ENCODE assay signal across 1 cellular context in genomic region chr17:35028531-35029262, GRCh38.
TF ChIP-seq lines count a peak whose summit lies in the region.

No MANE protein-coding gene starts in this region.

TF ChIP-seq in SK-N-SH, 30 proteins besides CTCF, POLR2A, EP300 and RAD21 (continued from another document):
- TF ChIP-seq ZBTB33 (IDR thresholded peaks at IDR 0.05; ENCODE audit: borderline replicate concordance, low read depth) = no peak
- TF ChIP-seq, protein P1, sequence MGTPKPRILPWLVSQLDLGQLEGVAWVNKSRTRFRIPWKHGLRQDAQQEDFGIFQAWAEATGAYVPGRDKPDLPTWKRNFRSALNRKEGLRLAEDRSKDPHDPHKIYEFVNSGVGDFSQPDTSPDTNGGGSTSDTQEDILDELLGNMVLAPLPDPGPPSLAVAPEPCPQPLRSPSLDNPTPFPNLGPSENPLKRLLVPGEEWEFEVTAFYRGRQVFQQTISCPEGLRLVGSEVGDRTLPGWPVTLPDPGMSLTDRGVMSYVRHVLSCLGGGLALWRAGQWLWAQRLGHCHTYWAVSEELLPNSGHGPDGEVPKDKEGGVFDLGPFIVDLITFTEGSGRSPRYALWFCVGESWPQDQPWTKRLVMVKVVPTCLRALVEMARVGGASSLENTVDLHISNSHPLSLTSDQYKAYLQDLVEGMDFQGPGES (IDR thresholded peaks at IDR 0.05; ENCODE audit: low read depth, low read length) = no peak
- TF ChIP-seq MEF2A (IDR thresholded peaks at IDR 0.05; ENCODE audit: borderline replicate concordance, low read depth) = no peak
- no peak for TF ChIP-seq POLR2AphosphoS5 (IDR thresholded peaks at IDR 0.05; ENCODE audit: low read depth, low read length)
- no peak for TF ChIP-seq PBX3 (IDR thresholded peaks at IDR 0.05)
- no peak for TF ChIP-seq GATA2 (CRISPR knock-in tag; IDR thresholded peaks at IDR 0.05)
- TF ChIP-seq SMC3 (IDR thresholded peaks at IDR 0.05; ENCODE audit: low read depth, low read length) = no peak
- TF ChIP-seq CHD2 (IDR thresholded peaks at IDR 0.05; ENCODE audit: low read length, partially characterized antibody) = no peak
- TF ChIP-seq, protein P2, sequence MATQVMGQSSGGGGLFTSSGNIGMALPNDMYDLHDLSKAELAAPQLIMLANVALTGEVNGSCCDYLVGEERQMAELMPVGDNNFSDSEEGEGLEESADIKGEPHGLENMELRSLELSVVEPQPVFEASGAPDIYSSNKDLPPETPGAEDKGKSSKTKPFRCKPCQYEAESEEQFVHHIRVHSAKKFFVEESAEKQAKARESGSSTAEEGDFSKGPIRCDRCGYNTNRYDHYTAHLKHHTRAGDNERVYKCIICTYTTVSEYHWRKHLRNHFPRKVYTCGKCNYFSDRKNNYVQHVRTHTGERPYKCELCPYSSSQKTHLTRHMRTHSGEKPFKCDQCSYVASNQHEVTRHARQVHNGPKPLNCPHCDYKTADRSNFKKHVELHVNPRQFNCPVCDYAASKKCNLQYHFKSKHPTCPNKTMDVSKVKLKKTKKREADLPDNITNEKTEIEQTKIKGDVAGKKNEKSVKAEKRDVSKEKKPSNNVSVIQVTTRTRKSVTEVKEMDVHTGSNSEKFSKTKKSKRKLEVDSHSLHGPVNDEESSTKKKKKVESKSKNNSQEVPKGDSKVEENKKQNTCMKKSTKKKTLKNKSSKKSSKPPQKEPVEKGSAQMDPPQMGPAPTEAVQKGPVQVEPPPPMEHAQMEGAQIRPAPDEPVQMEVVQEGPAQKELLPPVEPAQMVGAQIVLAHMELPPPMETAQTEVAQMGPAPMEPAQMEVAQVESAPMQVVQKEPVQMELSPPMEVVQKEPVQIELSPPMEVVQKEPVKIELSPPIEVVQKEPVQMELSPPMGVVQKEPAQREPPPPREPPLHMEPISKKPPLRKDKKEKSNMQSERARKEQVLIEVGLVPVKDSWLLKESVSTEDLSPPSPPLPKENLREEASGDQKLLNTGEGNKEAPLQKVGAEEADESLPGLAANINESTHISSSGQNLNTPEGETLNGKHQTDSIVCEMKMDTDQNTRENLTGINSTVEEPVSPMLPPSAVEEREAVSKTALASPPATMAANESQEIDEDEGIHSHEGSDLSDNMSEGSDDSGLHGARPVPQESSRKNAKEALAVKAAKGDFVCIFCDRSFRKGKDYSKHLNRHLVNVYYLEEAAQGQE (IDR thresholded peaks at IDR 0.05; ENCODE audit: low read depth, low read length) = no peak
- no peak for TF ChIP-seq NFIC (IDR thresholded peaks at IDR 0.05; ENCODE audit: borderline replicate concordance)
- no peak for TF ChIP-seq MXI1 (IDR thresholded peaks at IDR 0.05; ENCODE audit: low read depth, low read length)
